In genomic region chr1:239387304-239388231, GRCh38 we compare ENCODE assay signal across 9 cellular contexts. TPM values are rescaled to one million over a fixed set of nuclear protein-coding genes. Genes with fewer than 3 reads are reported as not detected.
DNase-seq lines count a peak whose midpoint lies in the region; ATAC-seq, FAIRE-seq and TF ChIP-seq lines count a peak whose summit lies in the region.
"Had no signal": no experiment of that assay in that cellular context is flagged by ENCODE, and none has a peak within 500 bp of the region (broad histone marks: within the 10 kb centered on the region; RNA-seq: fewer than 3 reads in every experiment).

No MANE protein-coding gene starts in this region.

- no peak overlapping the region for H3K27ac ChIP-seq in ascending aorta
- H3K27ac ChIP-seq in upper lobe of left lung, result peak overlapping the region in 1 of 4 donors; percentile 52

- ATAC-seq in upper lobe of left lung (ENCODE audit: low FRiP score in 2 of 2) (peak in 1 of 2 donors; percentile 39), GM19467 (IDR thresholded peaks at IDR 0.05; ENCODE audit: unreplicated experiment) (no peak)

- peaks cover 24% of the 10 kb centered on the region for H3K4me1 Mint-ChIP-seq in activated naive CD4-positive, alpha-beta T cell treated with anti-CD3 and anti-CD28 coated beads for 36 hours (ENCODE audit: low read depth)

- WGBS in lower leg skin, 2 donors, result 3% methylated on average over 55 to 56 of the region's 56 CpGs
- WGBS in upper lobe of left lung, 2 donors, result 1% methylated on average over 18 to 56 of the region's 56 CpGs

- intact Hi-C loops in activated naive CD4-positive, alpha-beta T cell treated with anti-CD3 and anti-CD28 coated beads for 36 hours (cut with micrococcal nuclease), result no loop called here
- intact Hi-C loops in ascending aorta (cut with DNase I) (no loop called here), lower leg skin (cut with DNase I; ENCODE audit: low total_unique reads) (no loop called here)

- TF ChIP-seq POLR2A in lower leg skin (IDR thresholded peaks at IDR 0.05), result no peak
- no peak for TF ChIP-seq POLR2A in upper lobe of left lung (IDR thresholded peaks at IDR 0.05)

- CTCF ChIA-PET in activated naive CD4-positive, alpha-beta T cell treated with anti-CD3 and anti-CD28 coated beads for 36 hours (lab: Charles Lee), result no interaction called here

- H3K4me3 ChIP-seq in ascending aorta (peak overlapping the region; percentile 47 to 53), lower leg skin (ENCODE audit: low read depth, poor library complexity, severe bottlenecking) (peak overlapping the region; percentile 4), upper lobe of left lung (peak overlapping the region; percentile 26 to 67 (median 60))

- no peak for FAIRE-seq in RCC 7860 (lab: Jason Lieb, UNC)

- TF ChIP-seq EP300 in upper lobe of left lung (IDR thresholded peaks at IDR 0.05), result no peak

- TF ChIP-seq CTCF in ascending aorta (IDR thresholded peaks at IDR 0.05), result no peak
- TF ChIP-seq CTCF in lower leg skin (IDR thresholded peaks at IDR 0.05), result no peak
- TF ChIP-seq CTCF in upper lobe of left lung (IDR thresholded peaks at IDR 0.05), result no peak

- H3K27ac Mint-ChIP-seq in activated naive CD4-positive, alpha-beta T cell treated with anti-CD3 and anti-CD28 coated beads for 36 hours, result no peak overlapping the region

- H3K36me3 Mint-ChIP-seq in activated naive CD4-positive, alpha-beta T cell treated with anti-CD3 and anti-CD28 coated beads for 36 hours (ENCODE audit: low read depth), result no peaks in the 10 kb centered on the region

- no peaks in the 10 kb centered on the region for H3K36me3 ChIP-seq in ascending aorta
- H3K36me3 ChIP-seq in upper lobe of left lung, result no peaks in the 10 kb centered on the region

- peak overlapping the region; percentile 78 for H3K4me3 Mint-ChIP-seq in activated naive CD4-positive, alpha-beta T cell treated with anti-CD3 and anti-CD28 coated beads for 36 hours

- peaks cover 66% of the 10 kb centered on the region for H3K27me3 Mint-ChIP-seq in activated naive CD4-positive, alpha-beta T cell treated with anti-CD3 and anti-CD28 coated beads for 36 hours (ENCODE audit: low read depth)

- H3K9me3 Mint-ChIP-seq in activated naive CD4-positive, alpha-beta T cell treated with anti-CD3 and anti-CD28 coated beads for 36 hours, result no peaks in the 10 kb centered on the region

- peaks cover 0 to 3% of the 10 kb centered on the region in 2 donors for H3K4me1 ChIP-seq in ascending aorta
- peaks cover 17 to 26% (median 25%) of the 10 kb centered on the region in 4 donors for H3K4me1 ChIP-seq in upper lobe of left lung

- DNase-seq in activated naive CD4-positive, alpha-beta T cell treated with anti-CD3 and anti-CD28 coated beads for 36 hours, result peak; percentile 10
- no peak for DNase-seq in activated naive CD4-positive, alpha-beta T cell treated with Interleukin-2 at 50 U/mL for 16 hours
- DNase-seq in ascending aorta (ENCODE audit: low spot score in 2 of 2), result no peak
- DNase-seq in lower leg skin (ENCODE audit: low spot score in 2 of 2), result no peak
- DNase-seq in upper lobe of left lung, result peak in 1 of 2 donors; percentile 54
- no peak for DNase-seq in RCC 7860 (ENCODE audit: low spot score)
- DNase-seq in NCI-H446 treated with DMSO at 0.1 percent for 48 hours (lab: John Stamatoyannopoulos, UW), result no peak

- H3K9me3 ChIP-seq in ascending aorta, result no peaks in the 10 kb centered on the region
- H3K9me3 ChIP-seq in upper lobe of left lung, result no peaks in the 10 kb centered on the region

- no peaks in the 10 kb centered on the region for H3K27me3 ChIP-seq in ascending aorta
- H3K27me3 ChIP-seq in upper lobe of left lung, result peaks cover 0 to 20% (median 4%) of the 10 kb centered on the region in 4 donors

RNA-seq across cellular contexts. Expression of gene CHRM3, which starts 1.2 kb away (rescaled TPM):
- under 1 TPM in 1 of 2 experiments, not detected in 1; 0.02 TPM for total RNA-seq in activated naive CD4-positive, alpha-beta T cell treated with anti-CD3 and anti-CD28 coated beads for 36 hours
- total RNA-seq in ascending aorta (0.85 TPM), lower leg skin (10 to 100 TPM in 1 of 4 donors, 1 to 10 TPM in 2, under 1 TPM in 1; 0.69 to 10.9 (median 5.2) TPM), upper lobe of left lung (1 to 10 TPM; 3.1 to 9.7 (median 5.6) TPM)
- total RNA-seq: T-helper 1 cell treated with Interleukin-12 subunit alpha and Interleukin-12 subunit beta and Interleukin-4 antibody, amounts not matched to agents 30 ng/mL and 1 ng/mL, for 36 hours had no signal

Comparison
In these comparisons a context has a peak if more than half of its experiments do, and no peak if none do; other contexts are left out.
1. H3K4me3 ChIP-seq: peak in every context shown above with its lines; median percentile 60 in upper lobe of left lung; 50 in ascending aorta; 4 in lower leg skin.